Comparison of ENCODE assay signal across 10 cellular contexts in the genomic region with DNA sequence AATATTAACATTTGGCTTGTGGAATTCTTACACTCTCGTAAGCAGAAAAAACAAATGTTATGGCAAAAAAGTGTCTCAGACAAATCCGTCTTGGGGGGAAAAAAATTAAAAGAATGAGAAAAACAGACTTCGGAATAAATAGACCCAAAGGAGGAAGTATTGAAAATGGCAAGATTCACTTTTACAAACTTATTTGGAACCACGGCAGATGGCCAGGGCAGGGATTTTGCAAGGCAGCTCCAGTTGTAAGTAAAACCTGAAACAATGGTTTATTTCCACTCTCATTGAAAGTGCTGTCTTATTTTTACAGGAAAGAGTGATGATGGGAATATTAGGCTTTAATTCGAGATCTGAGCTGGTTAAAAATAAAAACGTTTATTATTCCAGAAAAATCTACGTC. TPM values are rescaled to one million over a fixed set of nuclear protein-coding genes. Genes with fewer than 3 reads are reported as not detected.
A peak's percentile ranks its signal among the peaks of the same experiment; 100 is the strongest.
DNase-seq lines count a peak whose midpoint lies in the region; ATAC-seq and TF ChIP-seq lines count a peak whose summit lies in the region.
"Had no signal": no experiment of that assay in that cellular context is flagged by ENCODE, and none has a peak within 500 bp of the region (broad histone marks: within the 10 kb centered on the region; RNA-seq: fewer than 3 reads in every experiment).

No MANE protein-coding gene starts in this region.

- H3K36me3 ChIP-seq in heart right ventricle = no peaks in the 10 kb centered on the region
- no peaks in the 10 kb centered on the region for H3K36me3 ChIP-seq in naive thymus-derived CD4-positive, alpha-beta T cell (ENCODE audit: control insufficient read depth in 2 of 3, insufficient read depth in 3 of 3, low read length in 3 of 3)
- no peaks in the 10 kb centered on the region for H3K36me3 ChIP-seq in vagina

- ATAC-seq in heart right ventricle = no peak
- ATAC-seq in left cardiac atrium = no peak
- no peak for ATAC-seq in naive thymus-derived CD4-positive, alpha-beta T cell
- ATAC-seq in GM21423 (IDR thresholded peaks at IDR 0.05; ENCODE audit: unreplicated experiment) = no peak
- no peak for ATAC-seq in activated CD4-positive, CD25-positive, alpha-beta regulatory T cell treated with anti-CD3 and anti-CD28 coated beads, Interleukin-2, amount 50 U/mL, for 24 hours
- ATAC-seq: mucosa of descending colon had no signal

- peaks cover 7 to 34% (median 14%) of the 10 kb centered on the region in 7 donors for H3K4me1 Mint-ChIP-seq in naive thymus-derived CD4-positive, alpha-beta T cell

- H3K9me3 Mint-ChIP-seq in naive thymus-derived CD4-positive, alpha-beta T cell = peaks cover 0 to 1% (median 0%) of the 10 kb centered on the region in 11 donors

- CTCF ChIA-PET in naive thymus-derived CD4-positive, alpha-beta T cell (lab: Charles Lee) = interaction anchor here (2.9 kb wide), 1 partner anchor 249 kb away, joined by 21 read pairs; no protein-coding TSS in a partner anchor

- intact Hi-C loops in heart right ventricle (cut with DNase I) = loop anchor here in 8 of 10 donors (2.0 to 10.0 kb wide), 15 partner anchors 36 to 772 kb away; a partner anchor contains a TSS
- intact Hi-C loops in left cardiac atrium (cut with DNase I) = loop anchor here (5.0 to 10.0 kb wide), 3 partner anchors 102 to 284 kb away; a partner anchor contains a TSS
- intact Hi-C loops in naive thymus-derived CD4-positive, alpha-beta T cell (cut with micrococcal nuclease) = loop anchor here (2.0 to 10.0 kb wide), 10 partner anchors 49 to 1414 kb away; a partner anchor contains a TSS
- intact Hi-C loops in vagina (cut with DNase I) = loop anchor here (5.0 kb wide), 1 partner anchor 221 kb away; no protein-coding TSS in a partner anchor

- no peaks in the 10 kb centered on the region for H3K27me3 Mint-ChIP-seq in naive thymus-derived CD4-positive, alpha-beta T cell

- H3K27me3 ChIP-seq in heart right ventricle = no peaks in the 10 kb centered on the region
- no peaks in the 10 kb centered on the region for H3K27me3 ChIP-seq in naive thymus-derived CD4-positive, alpha-beta T cell (ENCODE audit: control insufficient read depth in 2 of 2, insufficient read depth in 2 of 2, low read length in 2 of 2)
- no peaks in the 10 kb centered on the region for H3K27me3 ChIP-seq in vagina

- peak overlapping the region in 5 of 9 donors; percentile 7 to 99 (median 94) for H3K27ac Mint-ChIP-seq in naive thymus-derived CD4-positive, alpha-beta T cell

- no peak for TF ChIP-seq POLR2A in vagina (IDR thresholded peaks at IDR 0.05)

- 65 to 82% methylated on average over 7 of the region's 7 CpGs for WGBS in heart right ventricle, 2 donors

- H3K4me3 Mint-ChIP-seq in naive thymus-derived CD4-positive, alpha-beta T cell = peak overlapping the region in 8 of 10 donors; percentile 89 to 94 (median 92)

- peaks cover 0 to 3% (median 0%) of the 10 kb centered on the region in 5 donors for H3K36me3 Mint-ChIP-seq in naive thymus-derived CD4-positive, alpha-beta T cell

- H3K27ac ChIP-seq in heart right ventricle = peak overlapping the region; percentile 97 to 100 (median 99)
- H3K27ac ChIP-seq in angular gyrus (ENCODE audit: low read depth, low read length) = peak overlapping the region; percentile 9
- H3K27ac ChIP-seq in naive thymus-derived CD4-positive, alpha-beta T cell (ENCODE audit: low read depth, low read length) = no peak overlapping the region
- peak overlapping the region; percentile 100 for H3K27ac ChIP-seq in vagina

- DNase-seq in heart right ventricle (no peak), left cardiac atrium (no peak), vagina (ENCODE audit: extremely low spot score in 2 of 2) (no peak), NCI-H1436 (lab: John Stamatoyannopoulos, UW) (no peak)
- DNase-seq in naive thymus-derived CD4-positive, alpha-beta T cell = no peak
- DNase-seq: RPMI8226 had no signal

- TF ChIP-seq CTCF in heart right ventricle (IDR thresholded peaks at IDR 0.05) = no peak
- no peak for TF ChIP-seq CTCF in vagina (IDR thresholded peaks at IDR 0.05)

- H3K9me3 ChIP-seq in heart right ventricle (no peaks in the 10 kb centered on the region), vagina (no peaks in the 10 kb centered on the region)
- H3K9me3 ChIP-seq in naive thymus-derived CD4-positive, alpha-beta T cell (ENCODE audit: control insufficient read depth in 2 of 3, low read length in 3 of 3) = no peaks in the 10 kb centered on the region
- H3K9me3 ChIP-seq: mucosa of descending colon had no signal

- H3K4me1 ChIP-seq in heart right ventricle (peaks cover 0 to 51% (median 42%) of the 10 kb centered on the region in 9 donors), vagina (peaks cover 51% of the 10 kb centered on the region)
- peaks cover 5% of the 10 kb centered on the region in 2 donors for H3K4me1 ChIP-seq in naive thymus-derived CD4-positive, alpha-beta T cell (ENCODE audit: control insufficient read depth in 2 of 2, insufficient read depth in 2 of 2, low read length in 2 of 2)

- H3K4me3 ChIP-seq in heart right ventricle (peak overlapping the region in 5 of 10 donors; percentile 63 to 82 (median 71)), vagina (peak overlapping the region in 1 of 2 donors; percentile 61)
- no peak overlapping the region for H3K4me3 ChIP-seq in naive thymus-derived CD4-positive, alpha-beta T cell (ENCODE audit: low read length)

- POLR2A ChIA-PET in naive thymus-derived CD4-positive, alpha-beta T cell (lab: Charles Lee) = interaction anchor here (1.1 kb wide), 1 partner anchor 222 kb away, joined by 3 read pairs; no protein-coding TSS in a partner anchor

RNA-seq across cellular contexts. Expression of a gene that starts 1.5 kb away (rescaled TPM):
- total RNA-seq in heart right ventricle (10 to 100 TPM in 8 of 10 donors, 1 to 10 TPM in 2; 9.3 to 16.1 (median 12.4) TPM), left cardiac atrium (10 to 100 TPM; 11.4 to 11.6 TPM), vagina (11.8 TPM)
- 10 to 100 TPM in 1 of 2 donors, 1 to 10 TPM in 1; 7.8 to 21.1 TPM for polyA plus RNA-seq in heart right ventricle
- 1 to 10 TPM; 3.9 to 5.8 (median 4.0) TPM for total RNA-seq in naive thymus-derived CD4-positive, alpha-beta T cell
- polyA plus RNA-seq in naive thymus-derived CD4-positive, alpha-beta T cell = 1 to 10 TPM; 6.5 to 9.4 TPM
